20 cellular contexts compared by ENCODE assay signal in the genomic region with DNA sequence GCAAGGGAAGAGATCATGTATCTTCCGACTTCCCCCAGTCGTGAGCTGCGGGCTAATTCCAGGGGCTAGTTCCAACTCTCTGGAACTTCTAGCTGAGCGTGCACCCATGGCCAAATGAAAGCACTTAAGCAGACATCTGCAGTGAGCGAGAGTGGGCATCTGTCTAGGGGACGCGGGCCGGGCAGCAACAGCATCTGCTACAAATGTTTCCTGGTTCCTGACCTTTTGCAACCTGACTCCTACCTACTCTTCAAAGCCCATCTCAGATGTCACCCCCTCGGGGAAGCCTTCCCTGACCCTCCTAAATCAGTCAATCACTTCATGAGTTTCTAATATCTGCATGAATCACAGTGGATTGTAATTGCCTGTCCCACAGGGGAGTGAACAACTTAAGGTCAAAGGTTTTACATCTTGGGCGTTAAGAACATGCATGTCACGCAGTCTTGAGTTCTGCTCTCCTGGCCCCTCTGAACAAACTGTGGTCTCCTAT.
DNase-seq lines count a peak whose midpoint lies in the region; ATAC-seq and TF ChIP-seq lines count a peak whose summit lies in the region.
"Had no signal": no experiment of that assay in that cellular context is flagged by ENCODE, and none has a peak within 500 bp of the region (broad histone marks: within the 10 kb centered on the region; RNA-seq: fewer than 3 reads in every experiment).

No MANE protein-coding gene starts in this region.

- no peak overlapping the region for H2AFZ ChIP-seq in neuronal stem cell (ENCODE audit: low read length)

- H4K8ac ChIP-seq in neuronal stem cell (ENCODE audit: low read depth, low read length) = no peak overlapping the region

- peak overlapping the region; percentile 42 for H3K4me3 Mint-ChIP-seq in type B pancreatic cell
- H3K4me3 Mint-ChIP-seq: CD8-positive, alpha-beta memory T cell; H9 had no signal

- H3K27ac Mint-ChIP-seq in type B pancreatic cell = no peak overlapping the region
- H3K27ac Mint-ChIP-seq: H9 had no signal

- no peak overlapping the region for H3K23ac ChIP-seq in neuronal stem cell (ENCODE audit: low read depth, low read length, poor library complexity)

- no peaks in the 10 kb centered on the region for H3K9me3 Mint-ChIP-seq in type B pancreatic cell
- H3K9me3 Mint-ChIP-seq: H9 had no signal

- H2AK5ac ChIP-seq in neuronal stem cell (ENCODE audit: low read depth, low read length) = no peak overlapping the region

- no peaks in the 10 kb centered on the region for H3K36me3 Mint-ChIP-seq in type B pancreatic cell

- intact Hi-C loops in breast epithelium (cut with DNase I; ENCODE audit: low total_unique reads) = no loop called here

- H3K27ac ChIP-seq in breast epithelium = peak overlapping the region; percentile 76 to 88
- no peak overlapping the region for H3K27ac ChIP-seq in neuronal stem cell (replicated peaks; ENCODE audit: low read length)
- H3K27ac ChIP-seq: 22Rv1, SK-N-MC had no signal

- no peaks in the 10 kb centered on the region for H3K27me3 Mint-ChIP-seq in type B pancreatic cell

- no peak overlapping the region for H3K4me2 ChIP-seq in neuronal stem cell (ENCODE audit: insufficient read depth, low read length, poor library complexity, severe bottlenecking)

- TF ChIP-seq CTCF in breast epithelium (IDR thresholded peaks at IDR 0.05) = no peak
- no peak for TF ChIP-seq CTCF in type B pancreatic cell (conservative IDR thresholded peaks at IDR 0.05)

- H3K9ac ChIP-seq in neuronal stem cell (ENCODE audit: low read depth, low read length, poor library complexity) = no peak overlapping the region

- no peak overlapping the region for H2BK15ac ChIP-seq in neuronal stem cell (ENCODE audit: low read length)

- H3K79me1 ChIP-seq in neuronal stem cell (ENCODE audit: low read depth, low read length) = no peaks in the 10 kb centered on the region

- H2BK12ac ChIP-seq in neuronal stem cell (ENCODE audit: low read length) = no peak overlapping the region

- no peak overlapping the region for H3K4me3 ChIP-seq in breast epithelium
- H3K4me3 ChIP-seq in neuronal stem cell (ENCODE audit: low read length in 2 of 2) = no peak overlapping the region
- H3K4me3 ChIP-seq: SK-N-MC had no signal

- no peak for TF ChIP-seq POLR2A in breast epithelium (IDR thresholded peaks at IDR 0.05)

- H2BK120ac ChIP-seq in neuronal stem cell (ENCODE audit: low read depth, low read length) = no peak overlapping the region

- H3K9me3 ChIP-seq in breast epithelium (no peaks in the 10 kb centered on the region), neuronal stem cell (replicated peaks in 1 of 2; ENCODE audit: control insufficient read depth in 2 of 2, insufficient read depth in 1 of 2, low read depth in 1 of 2, low read length in 2 of 2) (no peaks in the 10 kb centered on the region)

- H3K4ac ChIP-seq in neuronal stem cell (ENCODE audit: low read length) = no peak overlapping the region

- no peak overlapping the region for H2BK5ac ChIP-seq in neuronal stem cell (ENCODE audit: low read length)

- WGBS in neuronal stem cell (ENCODE audit: extremely low coverage in 2 of 2, insufficient read length in 2 of 2, insufficient replicate concordance in 1 of 2), 2 donors = no CpG with 5 or more reads among the region's 11 CpGs

- no peak overlapping the region for H3K14ac ChIP-seq in neuronal stem cell (ENCODE audit: low read length)

- H3K36me3 ChIP-seq in breast epithelium = no peaks in the 10 kb centered on the region
- no peaks in the 10 kb centered on the region for H3K36me3 ChIP-seq in neuronal stem cell (replicated peaks in 1 of 2; ENCODE audit: control insufficient read depth in 2 of 2, insufficient read depth in 2 of 2, low read length in 2 of 2)

- H3K4me1 Mint-ChIP-seq in type B pancreatic cell (ENCODE audit: unreplicated experiment) = peaks cover 62% of the 10 kb centered on the region

- DNase-seq in DMS 273 (lab: John Stamatoyannopoulos, UW; ENCODE audit: unreplicated experiment) (peak; percentile 16), DMS 273 treated with DMSO at 0.1 percent for 48 hours (lab: John Stamatoyannopoulos, UW) (no peak), breast epithelium (ENCODE audit: low spot score in 2 of 2) (no peak), neuronal stem cell (ENCODE audit: low spot score) (no peak), type B pancreatic cell (ENCODE audit: extremely low spot score, unreplicated experiment) (no peak), SW 1271 (lab: John Stamatoyannopoulos, UW) (no peak)
- no peak for DNase-seq in activated CD8-positive, alpha-beta memory T cell treated with anti-CD3 and anti-CD28 coated beads, Interleukin-2, amount 50 U/mL, for 4 hours
- DNase-seq: CD8-positive, alpha-beta memory T cell; EL; H9; NCI-H1092 treated with DMSO at 0.1 percent for 48 hours; NCI-H1694; NCI-H2107; NCI-H345; NCI-H526 treated with DMSO at 0.1 percent for 48 hours; NK-92 treated with Interleukin-12 subunit alpha and Interleukin-12 subunit beta, amount 100 ng/mL, for 24 hours had no signal

- no peak for ATAC-seq in HG02938 (IDR thresholded peaks at IDR 0.05; ENCODE audit: unreplicated experiment)
- ATAC-seq: Right ventricle myocardium inferior had no signal

- H3K18ac ChIP-seq in neuronal stem cell (ENCODE audit: low read length) = peak overlapping the region; percentile 8

- H4K91ac ChIP-seq in neuronal stem cell (ENCODE audit: low read depth, low read length, poor library complexity) = no peak overlapping the region

- H3K4me1 ChIP-seq in breast epithelium = peaks cover 15 to 21% of the 10 kb centered on the region in 2 donors
- H3K4me1 ChIP-seq in neuronal stem cell (ENCODE audit: control insufficient read depth in 2 of 2, insufficient read depth in 1 of 2, low read depth in 1 of 2, low read length in 2 of 2) = peaks cover 4 to 10% of the 10 kb centered on the region in 2 donors

- H3K27me3 ChIP-seq in breast epithelium (no peaks in the 10 kb centered on the region), neuronal stem cell (ENCODE audit: control insufficient read depth in 3 of 3, insufficient read depth in 3 of 3, low read depth in 1 of 3, low read length in 3 of 3) (peaks cover 0 to 10% (median 0%) of the 10 kb centered on the region in 3 experiments)
